Comparison of ENCODE assay signal across 26 cellular contexts in the genomic region with DNA sequence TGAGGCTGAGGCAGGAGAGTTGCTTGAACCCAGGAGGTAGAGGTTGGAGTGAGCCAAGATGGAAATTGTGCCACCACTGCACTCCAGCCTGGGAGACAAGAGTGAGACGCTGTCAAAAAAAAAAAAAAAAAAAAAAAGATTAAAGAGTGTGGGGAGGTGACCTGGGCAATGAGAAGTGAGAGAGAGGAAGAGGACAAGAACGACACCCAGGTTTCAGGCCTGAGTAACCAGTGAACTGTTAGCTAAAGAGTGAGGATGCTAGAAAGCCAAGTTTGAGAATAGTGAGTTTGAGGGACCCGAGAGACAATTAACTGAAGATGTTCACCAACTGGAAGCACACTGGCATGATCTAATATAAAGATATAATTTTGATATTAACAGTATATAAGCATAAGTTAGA.
A peak's percentile ranks its signal among the peaks of the same experiment; 100 is the strongest.
DNase-seq lines count a peak whose midpoint lies in the region; ATAC-seq, FAIRE-seq and TF ChIP-seq lines count a peak whose summit lies in the region.
"Had no signal": no experiment of that assay in that cellular context is flagged by ENCODE, and none has a peak within 500 bp of the region (broad histone marks: within the 10 kb centered on the region; RNA-seq: fewer than 3 reads in every experiment).

No MANE protein-coding gene starts in this region.

- peak overlapping the region; percentile 50 for H3K27ac Mint-ChIP-seq in stimulated activated memory B cell treated with anti-CD40 and anti-IgM and Interleukin-4, amounts not matched to agents 10 μg/mL and 1 μg/mL and 100 μg/mL, for 72 hours
- peak overlapping the region in 1 of 2 donors; percentile 58 for H3K27ac Mint-ChIP-seq in effector memory CD8-positive, alpha-beta T cell
- H3K27ac Mint-ChIP-seq: CD4-positive, alpha-beta T cell had no signal

- H3K9me3 ChIP-seq in Karpas-422 (ENCODE audit: low read length) (no peaks in the 10 kb centered on the region), gastroesophageal sphincter (no peaks in the 10 kb centered on the region)
- H3K9me3 ChIP-seq: BLaER1 had no signal

- no peak overlapping the region for H3K4me3 Mint-ChIP-seq in stimulated activated memory B cell treated with anti-CD40 and anti-IgM and Interleukin-4, amounts not matched to agents 10 μg/mL and 1 μg/mL and 100 μg/mL, for 72 hours
- no peak overlapping the region for H3K4me3 Mint-ChIP-seq in effector memory CD8-positive, alpha-beta T cell
- H3K4me3 Mint-ChIP-seq: CD4-positive, alpha-beta T cell had no signal

- H3K4me3 ChIP-seq in GM12865 (ENCODE audit: low read depth, low read length) (no peak overlapping the region), Karpas-422 (ENCODE audit: low read length) (no peak overlapping the region), gastroesophageal sphincter (no peak overlapping the region)
- H3K4me3 ChIP-seq: BLaER1, GM23248, K562, SK-N-MC had no signal

- no peak for FAIRE-seq in GM12892 (lab: Jason Lieb, UNC)
- FAIRE-seq: D721Med, GM19239, K562, RCC 7860 had no signal

- H3K27me3 ChIP-seq in Karpas-422 (ENCODE audit: low read length) (no peaks in the 10 kb centered on the region), gastroesophageal sphincter (no peaks in the 10 kb centered on the region)
- H3K27me3 ChIP-seq: BLaER1 had no signal

- H3K4me1 Mint-ChIP-seq in stimulated activated memory B cell treated with anti-CD40 and anti-IgM and Interleukin-4, amounts not matched to agents 10 μg/mL and 1 μg/mL and 100 μg/mL, for 72 hours: peaks cover 8% of the 10 kb centered on the region
- no peaks in the 10 kb centered on the region for H3K4me1 Mint-ChIP-seq in effector memory CD8-positive, alpha-beta T cell (ENCODE audit: low read depth in 2 of 2)

- no peak overlapping the region for H3K4me2 ChIP-seq in Karpas-422 (ENCODE audit: low read depth, low read length, poor library complexity, severe bottlenecking)
- H3K4me2 ChIP-seq: BLaER1 had no signal

- TF ChIP-seq CTCF in GM12865 (IDR thresholded peaks at IDR 0.05; ENCODE audit: insufficient read depth, low read depth, low read length, missing control alignments) (no peak), gastroesophageal sphincter (IDR thresholded peaks at IDR 0.05) (no peak)

- H2AFZ ChIP-seq in Karpas-422 (ENCODE audit: low read length): no peak overlapping the region
- H2AFZ ChIP-seq: GM23248 had no signal

- H3K36me3 ChIP-seq in Karpas-422 (ENCODE audit: insufficient read depth, low read length) (no peaks in the 10 kb centered on the region), gastroesophageal sphincter (no peaks in the 10 kb centered on the region)
- H3K36me3 ChIP-seq: BLaER1 had no signal

- WGBS in gastroesophageal sphincter (ENCODE audit: low coverage in 1 of 2), 2 donors: 72 to 92% methylated on average over 2 to 3 of the region's 3 CpGs

- H3K9ac ChIP-seq in Karpas-422 (ENCODE audit: low read length): no peak overlapping the region
- H3K9ac ChIP-seq: BLaER1, GM23248 had no signal

- H3K9me2 ChIP-seq in Karpas-422 (replicated peaks; ENCODE audit: insufficient read depth, low read length): no peaks in the 10 kb centered on the region

- H3K36me3 Mint-ChIP-seq in stimulated activated memory B cell treated with anti-CD40 and anti-IgM and Interleukin-4, amounts not matched to agents 10 μg/mL and 1 μg/mL and 100 μg/mL, for 72 hours: no peaks in the 10 kb centered on the region
- no peaks in the 10 kb centered on the region for H3K36me3 Mint-ChIP-seq in effector memory CD8-positive, alpha-beta T cell (ENCODE audit: insufficient read depth)

- TF ChIP-seq POLR2A in gastroesophageal sphincter (IDR thresholded peaks at IDR 0.05) (no peak), GM12892 (IDR thresholded peaks at IDR 0.05; ENCODE audit: low read depth, low read length) (no peak)

- no peak for TF ChIP-seq EP300 in gastroesophageal sphincter (IDR thresholded peaks at IDR 0.05)

- no peaks in the 10 kb centered on the region for H3K79me2 ChIP-seq in Karpas-422 (ENCODE audit: low read length)

- H3K27me3 Mint-ChIP-seq in stimulated activated memory B cell treated with anti-CD40 and anti-IgM and Interleukin-4, amounts not matched to agents 10 μg/mL and 1 μg/mL and 100 μg/mL, for 72 hours: no peaks in the 10 kb centered on the region
- H3K27me3 Mint-ChIP-seq in effector memory CD8-positive, alpha-beta T cell: no peaks in the 10 kb centered on the region
- H3K27me3 Mint-ChIP-seq: CD4-positive, alpha-beta T cell had no signal

- H3K9me3 Mint-ChIP-seq in stimulated activated memory B cell treated with anti-CD40 and anti-IgM and Interleukin-4, amounts not matched to agents 10 μg/mL and 1 μg/mL and 100 μg/mL, for 72 hours: no peaks in the 10 kb centered on the region
- no peaks in the 10 kb centered on the region for H3K9me3 Mint-ChIP-seq in effector memory CD8-positive, alpha-beta T cell
- H3K9me3 Mint-ChIP-seq: CD4-positive, alpha-beta T cell had no signal

- DNase-seq in GM12865 (ENCODE audit: low read depth): peak; percentile 17
- peak; percentile 31 for DNase-seq in Karpas-422
- no peak for DNase-seq in effector memory CD8-positive, alpha-beta T cell
- DNase-seq in GM12892 (ENCODE audit: insufficient read length): no peak
- DNase-seq: CD4-positive, alpha-beta T cell; GM23248; H7; MV-4-11; NCI-H1105; NCI-H1436 treated with DMSO at 0.1 percent for 48 hours; NCI-H1930; NCI-H2107; NCI-H446; NCI-H524 treated with DMSO at 0.1 percent for 48 hours; NCI-H774; SIG-M5 had no signal

- ATAC-seq in gastroesophageal sphincter (no peak), GM21576 (IDR thresholded peaks at IDR 0.05; ENCODE audit: unreplicated experiment) (no peak), HG03039 (IDR thresholded peaks at IDR 0.05; ENCODE audit: unreplicated experiment) (no peak)
- ATAC-seq in stimulated activated memory B cell treated with anti-CD40 and anti-IgM and Interleukin-4, amounts not matched to agents 10 μg/mL and 1 μg/mL and 100 μg/mL, for 72 hours: no peak
- no peak for ATAC-seq in effector memory CD8-positive, alpha-beta T cell (replicated peaks)
- ATAC-seq: K562 had no signal

- H3K27ac ChIP-seq in Karpas-422 (ENCODE audit: low read length): no peak overlapping the region
- H3K27ac ChIP-seq in gastroesophageal sphincter: peak overlapping the region; percentile 70 to 93 (median 86)
- H3K27ac ChIP-seq: BLaER1, GM23248, SK-N-MC had no signal

- H3K4me1 ChIP-seq in Karpas-422 (ENCODE audit: low read length) (no peaks in the 10 kb centered on the region), gastroesophageal sphincter (peaks cover 6 to 49% (median 16%) of the 10 kb centered on the region in 3 donors)

- no peaks in the 10 kb centered on the region for H4K20me1 ChIP-seq in Karpas-422 (ENCODE audit: insufficient read depth, low read depth, low read length)
- H4K20me1 ChIP-seq: BLaER1 had no signal

Comparison
In these comparisons a context has a peak if more than half of its experiments do, and no peak if none do; other contexts are left out.
1. DNase-seq: peak in GM12865 (single experiment) and Karpas-422 (single experiment); none in effector memory CD8-positive, alpha-beta T cell (0 of 3) and GM12892 (single experiment).